In the genomic region with DNA sequence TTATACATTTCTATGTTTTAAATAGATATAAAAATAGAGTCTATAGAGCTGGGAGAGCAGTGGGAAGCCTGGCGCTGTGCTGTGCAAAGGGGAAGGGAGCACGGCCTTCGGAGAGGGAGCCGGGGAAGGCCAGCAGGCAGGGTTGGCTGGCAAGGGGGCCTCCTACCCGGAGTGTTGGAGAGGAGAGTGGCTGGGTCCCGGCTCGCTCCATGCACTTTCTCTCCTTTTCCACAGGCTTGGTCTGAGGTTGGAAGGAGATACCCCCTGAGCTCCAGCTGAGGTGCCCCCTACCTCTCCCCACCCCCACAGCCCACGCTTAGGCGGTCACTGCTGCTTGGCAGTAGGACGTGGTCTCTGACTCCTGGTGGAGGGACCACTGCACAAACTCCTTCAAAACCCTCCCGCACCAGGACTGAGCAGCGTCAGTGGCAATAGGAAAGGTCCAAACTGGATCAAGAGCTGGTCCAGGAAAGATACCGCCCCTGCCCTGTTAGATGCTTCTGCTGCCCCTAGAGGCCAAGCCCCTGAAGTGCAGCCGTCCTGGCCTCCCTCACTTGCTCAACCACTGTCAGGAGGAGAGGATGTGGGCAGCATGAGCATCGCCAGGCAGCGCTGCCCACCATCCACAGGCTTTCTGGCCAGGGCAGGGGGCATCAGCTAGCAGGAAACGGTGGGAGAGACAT, we compare ENCODE assay signal across 9 cellular contexts. TPM values are rescaled to one million over a fixed set of nuclear protein-coding genes. Genes with fewer than 3 reads are reported as not detected.
A peak's percentile ranks its signal among the peaks of the same experiment; 100 is the strongest.
DNase-seq lines count a peak whose midpoint lies in the region; ATAC-seq and TF ChIP-seq lines count a peak whose summit lies in the region.
"Had no signal": no experiment of that assay in that cellular context is flagged by ENCODE, and none has a peak within 500 bp of the region (broad histone marks: within the 10 kb centered on the region; RNA-seq: fewer than 3 reads in every experiment).

No MANE protein-coding gene starts in this region.

- H3K27ac ChIP-seq in A673 (ENCODE audit: low read depth, low read length, poor library complexity, severe bottlenecking): no peak overlapping the region
- H3K27ac ChIP-seq in heart right ventricle: no peak overlapping the region

- no peaks in the 10 kb centered on the region for H3K9me3 ChIP-seq in A673 (ENCODE audit: low read depth, low read length, poor library complexity, severe bottlenecking)
- H3K9me3 ChIP-seq in heart right ventricle: no peaks in the 10 kb centered on the region

- DNase-seq in A673 (ENCODE audit: low spot score) (peak; percentile 83), GM13977 (ENCODE audit: low spot score) (peak; percentile 87), HT1080 (ENCODE audit: low read depth) (peak; percentile 80), SKM-1 (lab: John Stamatoyannopoulos, UW; ENCODE audit: unreplicated experiment) (peak; percentile 30), heart right ventricle (peak; percentile 66 to 71), retinal pigment epithelial cell (ENCODE audit: low read depth) (no peak)
- peak in 1 of 2 donors; percentile 78 for DNase-seq in activated naive CD4-positive, alpha-beta T cell treated with anti-CD3 and anti-CD28 coated beads, Interleukin-2, amount 50 U/mL, for 72 hours (ENCODE audit: low spot score in 2 of 2)

- H3K4me1 ChIP-seq in A673 (ENCODE audit: insufficient read depth, low read length, poor library complexity, severe bottlenecking): no peaks in the 10 kb centered on the region
- H3K4me1 ChIP-seq in heart right ventricle: peaks cover 0 to 3% (median 0%) of the 10 kb centered on the region in 9 donors

- TF ChIP-seq CTCF in A673 (conservative IDR thresholded peaks at IDR 0.05; ENCODE audit: low read depth, low read length): peak; percentile 99
- peak; percentile 85 for TF ChIP-seq CTCF in GM13977 (IDR thresholded peaks at IDR 0.05; ENCODE audit: extremely low read depth, insufficient read depth, missing control alignments)
- peak; percentile 79 to 87 (median 84) for TF ChIP-seq CTCF in heart right ventricle (IDR thresholded peaks at IDR 0.05)
- TF ChIP-seq CTCF in retinal pigment epithelial cell (conservative IDR thresholded peaks at IDR 0.05; ENCODE audit: low read depth, low read length): peak; percentile 95

- H3K9me3 Mint-ChIP-seq in activated naive CD4-positive, alpha-beta T cell treated with anti-CD3 and anti-CD28 coated beads, Interleukin-2, amount 50 U/mL, for 72 hours: no peaks in the 10 kb centered on the region

- POLR2A ChIA-PET in A673 (lab: Charles Lee; ENCODE audit: low non-redundant PET): no interaction called here

- H3K36me3 ChIP-seq in A673 (ENCODE audit: insufficient read depth, low read length, poor library complexity, severe bottlenecking): no peaks in the 10 kb centered on the region
- H3K36me3 ChIP-seq in heart right ventricle: peaks cover 0 to 7% (median 0%) of the 10 kb centered on the region in 9 donors

- BruUV-seq in A673 (replicated peaks; lab: Mats Ljungman, UMichigan): no TSS peak

- H3K27me3 ChIP-seq in A673 (replicated peaks; ENCODE audit: insufficient read depth, low read depth, low read length, poor library complexity): peaks cover 10% of the 10 kb centered on the region
- H3K27me3 ChIP-seq in heart right ventricle: peaks cover 0 to 7% (median 0%) of the 10 kb centered on the region in 7 donors

- H3K36me3 Mint-ChIP-seq in activated naive CD4-positive, alpha-beta T cell treated with anti-CD3 and anti-CD28 coated beads, Interleukin-2, amount 50 U/mL, for 72 hours: no peaks in the 10 kb centered on the region

- H3K27ac Mint-ChIP-seq in activated naive CD4-positive, alpha-beta T cell treated with anti-CD3 and anti-CD28 coated beads, Interleukin-2, amount 50 U/mL, for 72 hours: no peak overlapping the region

- WGBS in heart right ventricle, 2 donors: 59 to 60% methylated on average over 17 of the region's 17 CpGs

- CTCF ChIA-PET in A673 (lab: Charles Lee): interaction anchor here (0.6 to 1.1 kb wide), 8 partner anchors 10 to 538 kb away, joined by 3 to 6 read pairs (median 3); no protein-coding TSS in a partner anchor

- H3K4me3 ChIP-seq in A673 (ENCODE audit: low read depth, low read length, poor library complexity, severe bottlenecking): no peak overlapping the region
- no peak overlapping the region for H3K4me3 ChIP-seq in heart right ventricle
- H3K4me3 ChIP-seq in retinal pigment epithelial cell (ENCODE audit: low read length): no peak overlapping the region

- intact Hi-C loops in A673 (cut with micrococcal nuclease; ENCODE audit: unreplicated experiment) (no loop called here), heart right ventricle (cut with DNase I) (loop anchor here in 2 of 10 donors (5.0 to 10.0 kb wide), 3 partner anchors 48 to 121 kb away; no protein-coding TSS in a partner anchor)

- ATAC-seq in activated naive CD4-positive, alpha-beta T cell treated with anti-CD3 and anti-CD28 coated beads, Interleukin-2, amount 50 U/mL, for 72 hours: peak; percentile 70 to 73
- ATAC-seq in heart right ventricle (peak; percentile 46 to 81 (median 74)), GM21619 (IDR thresholded peaks at IDR 0.05; ENCODE audit: unreplicated experiment) (no peak)

- in situ Hi-C loops in GM13977 (cut with MboI; ENCODE audit: low pct_unique_long_range_greater_than_20kb, low sequenced_read_pairs, unreplicated experiment): no loop called here

RNA-seq across cellular contexts. Expression of a gene that starts 52.9 kb away (rescaled TPM):
- total RNA-seq in A673 (2021) (0.30 and 0.83 TPM in 2 replicates), heart right ventricle (1 to 10 TPM in 9 of 10 donors, under 1 TPM in 1; 0.93 to 7.7 (median 2.6) TPM)
- total RNA-seq in HT1080 (2014; rRNA removed; shearing (Covaris generic)): 0.03 and 0.63 TPM in 2 replicates
- polyA plus RNA-seq in HT1080 (2015; cell fraction: cytosol; rRNA removed): not detected in 2 replicates
- polyA plus RNA-seq in HT1080 (2015; cell fraction: nucleus; rRNA removed): not detected in 2 replicates
- total RNA-seq in activated naive CD4-positive, alpha-beta T cell treated with anti-CD3 and anti-CD28 coated beads, Interleukin-2, amount 50 U/mL, for 72 hours: not detected
- polyA plus RNA-seq in heart right ventricle: under 1 TPM; 0.51 to 0.67 TPM
- polyA plus RNA-seq: urinary bladder had no signal
